In genomic region chr1:115419571-115419970, GRCh38 we compare ENCODE assay signal across 35 cellular contexts.
"Had no signal": no experiment of that assay in that cellular context is flagged by ENCODE, and none has a peak within 500 bp of the region (broad histone marks: within the 10 kb centered on the region; RNA-seq: fewer than 3 reads in every experiment).

No MANE protein-coding gene starts in this region.

- DNase-seq: Karpas-422, Kasumi-1, MM.1S, MV-4-11, NCI-H1048, NCI-H1092, NCI-H1092 treated with DMSO at 0.1 percent for 48 hours, NCI-H1105, NCI-H1105 treated with DMSO at 0.1 percent for 48 hours, NCI-H1417, NCI-H1417 treated with DMSO at 0.1 percent for 48 hours, NCI-H1436 treated with DMSO at 0.1 percent for 48 hours, NCI-H146, NCI-H1694, NCI-H1694 treated with DMSO at 0.1 percent for 48 hours, NCI-H187, NCI-H187 treated with DMSO at 0.1 percent for 48 hours, NCI-H1930, NCI-H2029, NCI-H2029 treated with DMSO at 0.1 percent for 48 hours, NCI-H2081, NCI-H2081 treated with DMSO at 0.1 percent for 48 hours, NCI-H2107, NCI-H2171, NCI-H2171 treated with DMSO at 0.1 percent for 48 hours, NCI-H2227 treated with DMSO at 0.1 percent for 48 hours, NCI-H226, NCI-H345, NCI-H446, NCI-H446 treated with DMSO at 0.1 percent for 48 hours, NCI-H510A, NCI-H510A treated with DMSO at 0.1 percent for 48 hours, NCI-H524, NCI-H524 treated with DMSO at 0.1 percent for 48 hours, NCI-H526 had no signal
